ENCODE assay signal across 1 cellular context in the genomic region with DNA sequence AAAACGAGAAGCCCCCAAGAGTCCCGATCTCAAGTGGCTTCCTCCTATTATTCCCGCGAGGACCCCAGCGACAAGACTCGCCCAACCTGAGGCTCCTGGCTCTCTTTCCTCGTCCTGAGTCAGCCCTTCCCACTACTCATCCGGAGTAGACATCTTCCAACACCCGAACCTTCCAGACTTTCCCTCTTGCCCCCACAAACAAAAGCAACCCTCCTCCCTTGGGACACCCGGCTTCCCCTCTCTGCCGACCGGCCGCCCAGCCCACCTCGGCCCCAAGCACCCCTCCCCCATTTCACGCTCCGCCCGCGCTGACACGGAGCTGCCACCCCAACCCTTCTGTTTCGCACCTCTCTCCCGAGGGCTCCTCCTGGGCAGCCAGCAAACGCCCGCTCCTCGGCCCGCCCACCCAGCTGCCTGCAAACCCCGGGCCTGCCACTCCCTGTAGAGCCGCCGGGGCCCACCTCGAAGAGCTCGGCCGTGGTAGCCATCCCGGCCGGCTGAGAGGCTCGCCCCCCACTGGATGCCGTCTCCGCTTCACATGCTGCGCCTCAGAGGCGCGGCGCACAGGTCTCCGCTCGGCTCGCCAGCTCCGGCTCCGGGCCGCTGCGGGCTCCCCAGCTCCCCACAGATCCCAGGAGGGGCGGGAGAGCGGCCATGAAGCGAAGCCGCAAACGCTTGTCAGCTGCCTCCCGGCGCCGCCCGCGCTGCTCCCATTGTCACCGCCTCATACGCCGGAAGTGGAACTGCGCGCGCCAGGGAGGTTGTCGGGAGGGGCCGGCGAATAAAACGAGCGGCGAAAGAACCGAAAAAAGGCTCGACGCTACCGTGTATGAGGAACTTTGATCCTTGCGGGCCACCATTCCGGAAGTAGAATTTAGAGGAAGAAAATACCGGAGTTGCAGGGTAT.
TF ChIP-seq lines count a peak whose summit lies in the region.

A gene with protein sequence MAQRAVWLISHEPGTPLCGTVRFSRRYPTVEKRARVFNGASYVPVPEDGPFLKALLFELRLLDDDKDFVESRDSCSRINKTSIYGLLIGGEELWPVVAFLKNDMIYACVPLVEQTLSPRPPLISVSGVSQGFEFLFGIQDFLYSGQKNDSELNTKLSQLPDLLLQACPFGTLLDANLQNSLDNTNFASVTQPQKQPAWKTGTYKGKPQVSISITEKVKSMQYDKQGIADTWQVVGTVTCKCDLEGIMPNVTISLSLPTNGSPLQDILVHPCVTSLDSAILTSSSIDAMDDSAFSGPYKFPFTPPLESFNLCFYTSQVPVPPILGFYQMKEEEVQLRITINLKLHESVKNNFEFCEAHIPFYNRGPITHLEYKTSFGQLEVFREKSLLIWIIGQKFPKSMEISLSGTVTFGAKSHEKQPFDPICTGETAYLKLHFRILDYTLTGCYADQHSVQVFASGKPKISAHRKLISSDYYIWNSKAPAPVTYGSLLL (plus strand): TSS at position 811 of the 907 bp plus-strand sequence. CDS start 344 bp downstream, outside the sequence.
A gene with protein sequence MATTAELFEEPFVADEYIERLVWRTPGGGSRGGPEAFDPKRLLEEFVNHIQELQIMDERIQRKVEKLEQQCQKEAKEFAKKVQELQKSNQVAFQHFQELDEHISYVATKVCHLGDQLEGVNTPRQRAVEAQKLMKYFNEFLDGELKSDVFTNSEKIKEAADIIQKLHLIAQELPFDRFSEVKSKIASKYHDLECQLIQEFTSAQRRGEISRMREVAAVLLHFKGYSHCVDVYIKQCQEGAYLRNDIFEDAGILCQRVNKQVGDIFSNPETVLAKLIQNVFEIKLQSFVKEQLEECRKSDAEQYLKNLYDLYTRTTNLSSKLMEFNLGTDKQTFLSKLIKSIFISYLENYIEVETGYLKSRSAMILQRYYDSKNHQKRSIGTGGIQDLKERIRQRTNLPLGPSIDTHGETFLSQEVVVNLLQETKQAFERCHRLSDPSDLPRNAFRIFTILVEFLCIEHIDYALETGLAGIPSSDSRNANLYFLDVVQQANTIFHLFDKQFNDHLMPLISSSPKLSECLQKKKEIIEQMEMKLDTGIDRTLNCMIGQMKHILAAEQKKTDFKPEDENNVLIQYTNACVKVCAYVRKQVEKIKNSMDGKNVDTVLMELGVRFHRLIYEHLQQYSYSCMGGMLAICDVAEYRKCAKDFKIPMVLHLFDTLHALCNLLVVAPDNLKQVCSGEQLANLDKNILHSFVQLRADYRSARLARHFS (minus strand): TSS at position 745 of the 907 bp plus-strand sequence. CDS start 257 bp downstream, at position 488.

TF ChIP-seq in HepG2, 621 proteins besides CTCF, POLR2A, EP300 and RAD21 (continued from another document and continues in another):
- TF ChIP-seq, protein P1, sequence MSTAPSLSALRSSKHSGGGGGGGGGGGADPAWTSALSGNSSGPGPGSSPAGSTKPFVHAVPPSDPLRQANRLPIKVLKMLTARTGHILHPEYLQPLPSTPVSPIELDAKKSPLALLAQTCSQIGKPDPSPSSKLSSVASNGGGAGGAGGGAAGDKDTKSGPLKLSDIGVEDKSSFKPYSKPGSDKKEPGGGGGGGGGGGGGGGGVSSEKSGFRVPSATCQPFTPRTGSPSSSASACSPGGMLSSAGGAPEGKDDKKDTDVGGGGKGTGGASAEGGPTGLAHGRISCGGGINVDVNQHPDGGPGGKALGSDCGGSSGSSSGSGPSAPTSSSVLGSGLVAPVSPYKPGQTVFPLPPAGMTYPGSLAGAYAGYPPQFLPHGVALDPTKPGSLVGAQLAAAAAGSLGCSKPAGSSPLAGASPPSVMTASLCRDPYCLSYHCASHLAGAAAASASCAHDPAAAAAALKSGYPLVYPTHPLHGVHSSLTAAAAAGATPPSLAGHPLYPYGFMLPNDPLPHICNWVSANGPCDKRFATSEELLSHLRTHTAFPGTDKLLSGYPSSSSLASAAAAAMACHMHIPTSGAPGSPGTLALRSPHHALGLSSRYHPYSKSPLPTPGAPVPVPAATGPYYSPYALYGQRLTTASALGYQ (CRISPR knock-in tag; IDR thresholded peaks at IDR 0.05) = peak; percentile 22; the same call in 1 of the 2 replicates
- TF ChIP-seq ZBTB20 (CRISPR knock-in tag; IDR thresholded peaks at IDR 0.05; ENCODE audit: borderline replicate concordance, low read depth) (peak; percentile 68; the same call in 1 of the 2 replicates), ZNF501 (CRISPR knock-in tag; IDR thresholded peaks at IDR 0.05) (peak; percentile 93), ATRX (CRISPR knock-in tag; IDR thresholded peaks at IDR 0.05; ENCODE audit: borderline replicate concordance) (no peak), FOSL2 (CRISPR knock-in tag; IDR thresholded peaks at IDR 0.05) (0 out of 2 replicates have a peak, but pooled peaks have one; percentile 18), ELF1 (CRISPR knock-in tag; IDR thresholded peaks at IDR 0.05) (peak; percentile 93), NFE2L2 (IDR thresholded peaks at IDR 0.05; ENCODE audit: low read length) (no peak), CEBPB (IDR thresholded peaks at IDR 0.05; ENCODE audit: borderline replicate concordance, low read depth, low read length) (no peak), EEA1 (CRISPR knock-in tag; IDR thresholded peaks at IDR 0.05; ENCODE audit: borderline replicate concordance) (no peak), HNRNPLL (IDR thresholded peaks at IDR 0.05; ENCODE audit: low read depth, low read length, poor library complexity, severe bottlenecking) (peak; percentile 85), SP1 (IDR thresholded peaks at IDR 0.05) (no peak), SP1 (CRISPR knock-in tag; IDR thresholded peaks at IDR 0.05) (no peak; the same call in 1 of the 2 replicates), CENPT (CRISPR knock-in tag; IDR thresholded peaks at IDR 0.05; ENCODE audit: low read depth) (no peak), ZNF619 (CRISPR knock-in tag; IDR thresholded peaks at IDR 0.05) (no peak), ZNF20 (CRISPR knock-in tag; IDR thresholded peaks at IDR 0.05) (0 out of 2 replicates have a peak, but pooled peaks have one; percentile 64), ISX (CRISPR knock-in tag; conservative IDR thresholded peaks at IDR 0.05) (no peak), MEF2D (CRISPR knock-in tag; IDR thresholded peaks at IDR 0.05) (no peak), ZNF572 (CRISPR knock-in tag; IDR thresholded peaks at IDR 0.05) (no peak)
- TF ChIP-seq, protein P2, sequence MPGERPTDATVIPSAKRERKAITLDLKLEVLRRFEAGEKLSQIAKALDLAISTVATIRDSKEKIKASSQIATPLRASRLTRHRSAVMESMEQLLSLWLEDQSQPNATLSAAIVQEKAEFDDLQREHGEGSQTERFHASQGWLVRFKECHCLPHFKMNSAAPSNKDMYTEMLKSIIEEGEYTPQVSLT (CRISPR knock-in tag; IDR thresholded peaks at IDR 0.05; ENCODE audit: borderline replicate concordance, low read depth) = no peak
- TF ChIP-seq, protein P3, sequence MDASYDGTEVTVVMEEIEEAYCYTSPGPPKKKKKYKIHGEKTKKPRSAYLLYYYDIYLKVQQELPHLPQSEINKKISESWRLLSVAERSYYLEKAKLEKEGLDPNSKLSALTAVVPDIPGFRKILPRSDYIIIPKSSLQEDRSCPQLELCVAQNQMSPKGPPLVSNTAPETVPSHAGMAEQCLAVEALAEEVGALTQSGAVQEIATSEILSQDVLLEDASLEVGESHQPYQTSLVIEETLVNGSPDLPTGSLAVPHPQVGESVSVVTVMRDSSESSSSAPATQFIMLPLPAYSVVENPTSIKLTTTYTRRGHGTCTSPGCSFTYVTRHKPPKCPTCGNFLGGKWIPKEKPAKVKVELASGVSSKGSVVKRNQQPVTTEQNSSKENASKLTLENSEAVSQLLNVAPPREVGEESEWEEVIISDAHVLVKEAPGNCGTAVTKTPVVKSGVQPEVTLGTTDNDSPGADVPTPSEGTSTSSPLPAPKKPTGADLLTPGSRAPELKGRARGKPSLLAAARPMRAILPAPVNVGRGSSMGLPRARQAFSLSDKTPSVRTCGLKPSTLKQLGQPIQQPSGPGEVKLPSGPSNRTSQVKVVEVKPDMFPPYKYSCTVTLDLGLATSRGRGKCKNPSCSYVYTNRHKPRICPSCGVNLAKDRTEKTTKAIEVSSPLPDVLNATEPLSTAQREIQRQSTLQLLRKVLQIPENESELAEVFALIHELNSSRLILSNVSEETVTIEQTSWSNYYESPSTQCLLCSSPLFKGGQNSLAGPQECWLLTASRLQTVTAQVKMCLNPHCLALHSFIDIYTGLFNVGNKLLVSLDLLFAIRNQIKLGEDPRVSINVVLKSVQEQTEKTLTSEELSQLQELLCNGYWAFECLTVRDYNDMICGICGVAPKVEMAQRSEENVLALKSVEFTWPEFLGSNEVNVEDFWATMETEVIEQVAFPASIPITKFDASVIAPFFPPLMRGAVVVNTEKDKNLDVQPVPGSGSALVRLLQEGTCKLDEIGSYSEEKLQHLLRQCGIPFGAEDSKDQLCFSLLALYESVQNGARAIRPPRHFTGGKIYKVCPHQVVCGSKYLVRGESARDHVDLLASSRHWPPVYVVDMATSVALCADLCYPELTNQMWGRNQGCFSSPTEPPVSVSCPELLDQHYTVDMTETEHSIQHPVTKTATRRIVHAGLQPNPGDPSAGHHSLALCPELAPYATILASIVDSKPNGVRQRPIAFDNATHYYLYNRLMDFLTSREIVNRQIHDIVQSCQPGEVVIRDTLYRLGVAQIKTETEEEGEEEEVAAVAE (CRISPR knock-in tag; IDR thresholded peaks at IDR 0.05; ENCODE audit: borderline replicate concordance) = no peak
- TF ChIP-seq, protein P4, sequence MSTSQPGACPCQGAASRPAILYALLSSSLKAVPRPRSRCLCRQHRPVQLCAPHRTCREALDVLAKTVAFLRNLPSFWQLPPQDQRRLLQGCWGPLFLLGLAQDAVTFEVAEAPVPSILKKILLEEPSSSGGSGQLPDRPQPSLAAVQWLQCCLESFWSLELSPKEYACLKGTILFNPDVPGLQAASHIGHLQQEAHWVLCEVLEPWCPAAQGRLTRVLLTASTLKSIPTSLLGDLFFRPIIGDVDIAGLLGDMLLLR (CRISPR knock-in tag; IDR thresholded peaks at IDR 0.05) = peak; percentile 61; the same call in 1 of the 2 replicates
- TF ChIP-seq, protein P5, sequence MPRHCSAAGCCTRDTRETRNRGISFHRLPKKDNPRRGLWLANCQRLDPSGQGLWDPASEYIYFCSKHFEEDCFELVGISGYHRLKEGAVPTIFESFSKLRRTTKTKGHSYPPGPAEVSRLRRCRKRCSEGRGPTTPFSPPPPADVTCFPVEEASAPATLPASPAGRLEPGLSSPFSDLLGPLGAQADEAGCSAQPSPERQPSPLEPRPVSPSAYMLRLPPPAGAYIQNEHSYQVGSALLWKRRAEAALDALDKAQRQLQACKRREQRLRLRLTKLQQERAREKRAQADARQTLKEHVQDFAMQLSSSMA (CRISPR knock-in tag; IDR thresholded peaks at IDR 0.05) = peak; percentile 72; the same call in 1 of the 2 replicates
- TF ChIP-seq, protein P6, sequence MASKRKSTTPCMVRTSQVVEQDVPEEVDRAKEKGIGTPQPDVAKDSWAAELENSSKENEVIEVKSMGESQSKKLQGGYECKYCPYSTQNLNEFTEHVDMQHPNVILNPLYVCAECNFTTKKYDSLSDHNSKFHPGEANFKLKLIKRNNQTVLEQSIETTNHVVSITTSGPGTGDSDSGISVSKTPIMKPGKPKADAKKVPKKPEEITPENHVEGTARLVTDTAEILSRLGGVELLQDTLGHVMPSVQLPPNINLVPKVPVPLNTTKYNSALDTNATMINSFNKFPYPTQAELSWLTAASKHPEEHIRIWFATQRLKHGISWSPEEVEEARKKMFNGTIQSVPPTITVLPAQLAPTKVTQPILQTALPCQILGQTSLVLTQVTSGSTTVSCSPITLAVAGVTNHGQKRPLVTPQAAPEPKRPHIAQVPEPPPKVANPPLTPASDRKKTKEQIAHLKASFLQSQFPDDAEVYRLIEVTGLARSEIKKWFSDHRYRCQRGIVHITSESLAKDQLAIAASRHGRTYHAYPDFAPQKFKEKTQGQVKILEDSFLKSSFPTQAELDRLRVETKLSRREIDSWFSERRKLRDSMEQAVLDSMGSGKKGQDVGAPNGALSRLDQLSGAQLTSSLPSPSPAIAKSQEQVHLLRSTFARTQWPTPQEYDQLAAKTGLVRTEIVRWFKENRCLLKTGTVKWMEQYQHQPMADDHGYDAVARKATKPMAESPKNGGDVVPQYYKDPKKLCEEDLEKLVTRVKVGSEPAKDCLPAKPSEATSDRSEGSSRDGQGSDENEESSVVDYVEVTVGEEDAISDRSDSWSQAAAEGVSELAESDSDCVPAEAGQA (IDR thresholded peaks at IDR 0.05; ENCODE audit: low read depth) = peak; percentile 48; the same call in 1 of the 2 replicates
- TF ChIP-seq, protein P6 (CRISPR knock-in tag; IDR thresholded peaks at IDR 0.05; ENCODE audit: borderline replicate concordance) = no peak
- TF ChIP-seq, protein P7, sequence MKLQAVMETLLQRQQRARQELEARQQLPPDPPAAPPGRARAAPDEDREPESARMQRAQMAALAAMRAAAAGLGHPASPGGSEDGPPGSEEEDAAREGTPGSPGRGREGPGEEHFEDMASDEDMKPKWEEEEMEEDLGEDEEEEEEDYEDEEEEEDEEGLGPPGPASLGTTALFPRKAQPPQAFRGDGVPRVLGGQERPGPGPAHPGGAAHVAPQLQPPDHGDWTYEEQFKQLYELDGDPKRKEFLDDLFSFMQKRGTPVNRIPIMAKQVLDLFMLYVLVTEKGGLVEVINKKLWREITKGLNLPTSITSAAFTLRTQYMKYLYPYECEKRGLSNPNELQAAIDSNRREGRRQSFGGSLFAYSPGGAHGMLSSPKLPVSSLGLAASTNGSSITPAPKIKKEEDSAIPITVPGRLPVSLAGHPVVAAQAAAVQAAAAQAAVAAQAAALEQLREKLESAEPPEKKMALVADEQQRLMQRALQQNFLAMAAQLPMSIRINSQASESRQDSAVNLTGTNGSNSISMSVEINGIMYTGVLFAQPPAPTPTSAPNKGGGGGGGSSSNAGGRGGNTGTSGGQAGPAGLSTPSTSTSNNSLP (IDR thresholded peaks at IDR 0.05; ENCODE audit: low read depth, low read length) = no peak
- TF ChIP-seq, protein P8, sequence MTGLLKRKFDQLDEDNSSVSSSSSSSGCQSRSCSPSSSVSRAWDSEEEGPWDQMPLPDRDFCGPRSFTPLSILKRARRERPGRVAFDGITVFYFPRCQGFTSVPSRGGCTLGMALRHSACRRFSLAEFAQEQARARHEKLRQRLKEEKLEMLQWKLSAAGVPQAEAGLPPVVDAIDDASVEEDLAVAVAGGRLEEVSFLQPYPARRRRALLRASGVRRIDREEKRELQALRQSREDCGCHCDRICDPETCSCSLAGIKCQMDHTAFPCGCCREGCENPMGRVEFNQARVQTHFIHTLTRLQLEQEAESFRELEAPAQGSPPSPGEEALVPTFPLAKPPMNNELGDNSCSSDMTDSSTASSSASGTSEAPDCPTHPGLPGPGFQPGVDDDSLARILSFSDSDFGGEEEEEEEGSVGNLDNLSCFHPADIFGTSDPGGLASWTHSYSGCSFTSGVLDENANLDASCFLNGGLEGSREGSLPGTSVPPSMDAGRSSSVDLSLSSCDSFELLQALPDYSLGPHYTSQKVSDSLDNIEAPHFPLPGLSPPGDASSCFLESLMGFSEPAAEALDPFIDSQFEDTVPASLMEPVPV (CRISPR knock-in tag; IDR thresholded peaks at IDR 0.05) = no peak
